ENCODE assay signal across 1 cellular context in the genomic region with DNA sequence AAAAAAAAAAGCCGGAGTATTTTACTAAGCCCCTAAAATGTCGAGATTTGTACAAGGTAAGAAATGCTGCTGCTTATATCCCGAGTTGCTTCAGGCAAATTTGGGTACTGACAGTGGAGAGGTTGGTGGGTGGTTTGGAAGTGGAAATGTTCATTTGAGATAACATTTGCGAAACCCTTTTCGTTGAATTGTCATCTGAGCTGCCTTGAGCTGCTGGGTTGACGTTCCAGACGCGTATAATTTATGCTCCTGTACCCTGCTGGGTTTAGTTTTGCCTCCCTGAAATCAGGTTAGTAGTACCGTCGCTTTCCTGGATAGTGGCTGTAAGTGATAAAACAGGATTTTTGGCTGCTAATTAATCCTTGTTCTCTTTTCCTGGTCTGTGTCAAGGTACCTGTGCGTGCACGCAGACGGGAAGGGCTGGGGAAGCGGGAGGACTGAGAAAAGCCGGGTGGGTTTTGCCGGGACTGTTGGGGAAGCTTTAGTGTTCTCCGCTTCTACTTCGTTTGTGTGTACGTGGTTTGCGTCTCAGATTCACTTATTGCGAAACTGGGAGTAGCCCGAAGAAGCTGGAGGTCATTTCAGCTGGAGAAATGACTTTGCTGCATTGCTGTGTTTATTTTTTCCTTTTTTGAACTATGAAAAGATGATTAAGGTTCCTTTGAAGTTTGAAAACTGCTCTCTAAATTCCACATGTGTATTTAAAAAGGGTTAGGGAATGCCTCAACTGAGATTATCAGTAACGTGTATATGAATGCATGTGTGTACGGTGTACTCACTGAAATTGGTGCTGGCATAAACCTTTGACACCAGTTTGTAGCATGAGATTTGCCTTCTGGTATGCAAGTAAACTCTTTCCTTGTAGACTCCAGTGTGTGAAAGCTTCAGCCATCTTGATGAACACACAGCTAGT.
TF ChIP-seq lines count a peak whose summit lies in the region.

No MANE protein-coding gene starts in this region.

TF ChIP-seq in HepG2, 621 proteins besides CTCF, POLR2A, EP300 and RAD21 (continued from another document and continues in another):
- TF ChIP-seq, protein P1, sequence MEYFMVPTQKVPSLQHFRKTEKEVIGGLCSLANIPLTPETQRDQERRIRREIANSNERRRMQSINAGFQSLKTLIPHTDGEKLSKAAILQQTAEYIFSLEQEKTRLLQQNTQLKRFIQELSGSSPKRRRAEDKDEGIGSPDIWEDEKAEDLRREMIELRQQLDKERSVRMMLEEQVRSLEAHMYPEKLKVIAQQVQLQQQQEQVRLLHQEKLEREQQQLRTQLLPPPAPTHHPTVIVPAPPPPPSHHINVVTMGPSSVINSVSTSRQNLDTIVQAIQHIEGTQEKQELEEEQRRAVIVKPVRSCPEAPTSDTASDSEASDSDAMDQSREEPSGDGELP (IDR thresholded peaks at IDR 0.05; ENCODE audit: borderline replicate concordance, low read depth) = peak; percentile 74; the same call in 1 of the 2 replicates
- peak; percentile 69; the same call in 1 of the 2 replicates for TF ChIP-seq DMAP1 (CRISPR knock-in tag; IDR thresholded peaks at IDR 0.05)
- no peak for TF ChIP-seq ZNF609 (CRISPR knock-in tag; IDR thresholded peaks at IDR 0.05; ENCODE audit: borderline replicate concordance)
- no peak for TF ChIP-seq ZNF251 (CRISPR knock-in tag; IDR thresholded peaks at IDR 0.05)
- no peak for TF ChIP-seq ZFYVE20 (CRISPR knock-in tag; IDR thresholded peaks at IDR 0.05; ENCODE audit: borderline replicate concordance, low read depth)
- TF ChIP-seq ZNF746 (CRISPR knock-in tag; IDR thresholded peaks at IDR 0.05) = no peak
- no peak for TF ChIP-seq ZNF7 (CRISPR knock-in tag; IDR thresholded peaks at IDR 0.05)
- no peak for TF ChIP-seq DNMT1 (CRISPR knock-in tag; IDR thresholded peaks at IDR 0.05)
- TF ChIP-seq, protein P2, sequence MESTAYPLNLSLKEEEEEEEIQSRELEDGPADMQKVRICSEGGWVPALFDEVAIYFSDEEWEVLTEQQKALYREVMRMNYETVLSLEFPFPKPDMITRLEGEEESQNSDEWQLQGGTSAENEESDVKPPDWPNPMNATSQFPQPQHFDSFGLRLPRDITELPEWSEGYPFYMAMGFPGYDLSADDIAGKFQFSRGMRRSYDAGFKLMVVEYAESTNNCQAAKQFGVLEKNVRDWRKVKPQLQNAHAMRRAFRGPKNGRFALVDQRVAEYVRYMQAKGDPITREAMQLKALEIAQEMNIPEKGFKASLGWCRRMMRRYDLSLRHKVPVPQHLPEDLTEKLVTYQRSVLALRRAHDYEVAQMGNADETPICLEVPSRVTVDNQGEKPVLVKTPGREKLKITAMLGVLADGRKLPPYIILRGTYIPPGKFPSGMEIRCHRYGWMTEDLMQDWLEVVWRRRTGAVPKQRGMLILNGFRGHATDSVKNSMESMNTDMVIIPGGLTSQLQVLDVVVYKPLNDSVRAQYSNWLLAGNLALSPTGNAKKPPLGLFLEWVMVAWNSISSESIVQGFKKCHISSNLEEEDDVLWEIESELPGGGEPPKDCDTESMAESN (CRISPR knock-in tag; conservative IDR thresholded peaks at IDR 0.05) = peak; percentile 57
- TF ChIP-seq ZMYM4 (CRISPR knock-in tag; IDR thresholded peaks at IDR 0.05) = peak; percentile 81
- TF ChIP-seq LCORL (IDR thresholded peaks at IDR 0.05) = no peak
- TF ChIP-seq LCORL (CRISPR knock-in tag; IDR thresholded peaks at IDR 0.05) = peak; percentile 64; the same call in 1 of the 2 replicates
- TF ChIP-seq CEBPB (IDR thresholded peaks at IDR 0.05; ENCODE audit: borderline replicate concordance, low read depth, low read length) = peak; percentile 95
- TF ChIP-seq MAFG (CRISPR knock-in tag; IDR thresholded peaks at IDR 0.05) = no peak
- no peak for TF ChIP-seq ZNF607 (CRISPR knock-in tag; IDR thresholded peaks at IDR 0.05; ENCODE audit: borderline replicate concordance)
- TF ChIP-seq SIN3B (IDR thresholded peaks at IDR 0.05; ENCODE audit: low read length) = no peak
- TF ChIP-seq ZNF256 (CRISPR knock-in tag; conservative IDR thresholded peaks at IDR 0.05) = no peak
- TF ChIP-seq ZNF652 (CRISPR knock-in tag; IDR thresholded peaks at IDR 0.05; ENCODE audit: borderline replicate concordance, low read depth) = no peak
- TF ChIP-seq ZFAT (CRISPR knock-in tag; conservative IDR thresholded peaks at IDR 0.05) = no peak
- TF ChIP-seq, protein P3, sequence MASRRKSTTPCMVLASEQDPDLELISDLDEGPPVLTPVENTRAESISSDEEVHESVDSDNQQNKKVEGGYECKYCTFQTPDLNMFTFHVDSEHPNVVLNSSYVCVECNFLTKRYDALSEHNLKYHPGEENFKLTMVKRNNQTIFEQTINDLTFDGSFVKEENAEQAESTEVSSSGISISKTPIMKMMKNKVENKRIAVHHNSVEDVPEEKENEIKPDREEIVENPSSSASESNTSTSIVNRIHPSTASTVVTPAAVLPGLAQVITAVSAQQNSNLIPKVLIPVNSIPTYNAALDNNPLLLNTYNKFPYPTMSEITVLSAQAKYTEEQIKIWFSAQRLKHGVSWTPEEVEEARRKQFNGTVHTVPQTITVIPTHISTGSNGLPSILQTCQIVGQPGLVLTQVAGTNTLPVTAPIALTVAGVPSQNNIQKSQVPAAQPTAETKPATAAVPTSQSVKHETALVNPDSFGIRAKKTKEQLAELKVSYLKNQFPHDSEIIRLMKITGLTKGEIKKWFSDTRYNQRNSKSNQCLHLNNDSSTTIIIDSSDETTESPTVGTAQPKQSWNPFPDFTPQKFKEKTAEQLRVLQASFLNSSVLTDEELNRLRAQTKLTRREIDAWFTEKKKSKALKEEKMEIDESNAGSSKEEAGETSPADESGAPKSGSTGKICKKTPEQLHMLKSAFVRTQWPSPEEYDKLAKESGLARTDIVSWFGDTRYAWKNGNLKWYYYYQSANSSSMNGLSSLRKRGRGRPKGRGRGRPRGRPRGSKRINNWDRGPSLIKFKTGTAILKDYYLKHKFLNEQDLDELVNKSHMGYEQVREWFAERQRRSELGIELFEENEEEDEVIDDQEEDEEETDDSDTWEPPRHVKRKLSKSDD (CRISPR knock-in tag; IDR thresholded peaks at IDR 0.05; ENCODE audit: low read depth) = no peak; the same call in 1 of the 2 replicates
- no peak for TF ChIP-seq XRCC5 (optimal IDR thresholded peaks at IDR 0.05; ENCODE audit: low read length)
- 0 out of 2 replicates have a peak, but pooled peaks have one; percentile 21 for TF ChIP-seq FOXK2 (IDR thresholded peaks at IDR 0.05)
- TF ChIP-seq, protein P4, sequence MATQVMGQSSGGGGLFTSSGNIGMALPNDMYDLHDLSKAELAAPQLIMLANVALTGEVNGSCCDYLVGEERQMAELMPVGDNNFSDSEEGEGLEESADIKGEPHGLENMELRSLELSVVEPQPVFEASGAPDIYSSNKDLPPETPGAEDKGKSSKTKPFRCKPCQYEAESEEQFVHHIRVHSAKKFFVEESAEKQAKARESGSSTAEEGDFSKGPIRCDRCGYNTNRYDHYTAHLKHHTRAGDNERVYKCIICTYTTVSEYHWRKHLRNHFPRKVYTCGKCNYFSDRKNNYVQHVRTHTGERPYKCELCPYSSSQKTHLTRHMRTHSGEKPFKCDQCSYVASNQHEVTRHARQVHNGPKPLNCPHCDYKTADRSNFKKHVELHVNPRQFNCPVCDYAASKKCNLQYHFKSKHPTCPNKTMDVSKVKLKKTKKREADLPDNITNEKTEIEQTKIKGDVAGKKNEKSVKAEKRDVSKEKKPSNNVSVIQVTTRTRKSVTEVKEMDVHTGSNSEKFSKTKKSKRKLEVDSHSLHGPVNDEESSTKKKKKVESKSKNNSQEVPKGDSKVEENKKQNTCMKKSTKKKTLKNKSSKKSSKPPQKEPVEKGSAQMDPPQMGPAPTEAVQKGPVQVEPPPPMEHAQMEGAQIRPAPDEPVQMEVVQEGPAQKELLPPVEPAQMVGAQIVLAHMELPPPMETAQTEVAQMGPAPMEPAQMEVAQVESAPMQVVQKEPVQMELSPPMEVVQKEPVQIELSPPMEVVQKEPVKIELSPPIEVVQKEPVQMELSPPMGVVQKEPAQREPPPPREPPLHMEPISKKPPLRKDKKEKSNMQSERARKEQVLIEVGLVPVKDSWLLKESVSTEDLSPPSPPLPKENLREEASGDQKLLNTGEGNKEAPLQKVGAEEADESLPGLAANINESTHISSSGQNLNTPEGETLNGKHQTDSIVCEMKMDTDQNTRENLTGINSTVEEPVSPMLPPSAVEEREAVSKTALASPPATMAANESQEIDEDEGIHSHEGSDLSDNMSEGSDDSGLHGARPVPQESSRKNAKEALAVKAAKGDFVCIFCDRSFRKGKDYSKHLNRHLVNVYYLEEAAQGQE (IDR thresholded peaks at IDR 0.05; ENCODE audit: borderline replicate concordance in 1 of 2, low read depth in 1 of 2, low read length in 2 of 2) = 0 out of 4 replicates have a peak, but pooled peaks of 1 of the 2 experiments have one; percentile 15
- no peak for TF ChIP-seq FOXA1 (IDR thresholded peaks at IDR 0.05)
- peak; percentile 8; the same call in 1 of the 2 replicates for TF ChIP-seq FOXA1 (CRISPR knock-in tag; IDR thresholded peaks at IDR 0.05)
- TF ChIP-seq ARID2 (CRISPR knock-in tag; IDR thresholded peaks at IDR 0.05; ENCODE audit: borderline replicate concordance) = no peak
- no peak for TF ChIP-seq ZBTB33 (CRISPR knock-in tag; IDR thresholded peaks at IDR 0.05)
- TF ChIP-seq, protein P5, sequence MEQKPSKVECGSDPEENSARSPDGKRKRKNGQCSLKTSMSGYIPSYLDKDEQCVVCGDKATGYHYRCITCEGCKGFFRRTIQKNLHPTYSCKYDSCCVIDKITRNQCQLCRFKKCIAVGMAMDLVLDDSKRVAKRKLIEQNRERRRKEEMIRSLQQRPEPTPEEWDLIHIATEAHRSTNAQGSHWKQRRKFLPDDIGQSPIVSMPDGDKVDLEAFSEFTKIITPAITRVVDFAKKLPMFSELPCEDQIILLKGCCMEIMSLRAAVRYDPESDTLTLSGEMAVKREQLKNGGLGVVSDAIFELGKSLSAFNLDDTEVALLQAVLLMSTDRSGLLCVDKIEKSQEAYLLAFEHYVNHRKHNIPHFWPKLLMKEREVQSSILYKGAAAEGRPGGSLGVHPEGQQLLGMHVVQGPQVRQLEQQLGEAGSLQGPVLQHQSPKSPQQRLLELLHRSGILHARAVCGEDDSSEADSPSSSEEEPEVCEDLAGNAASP (CRISPR knock-in tag; IDR thresholded peaks at IDR 0.05; ENCODE audit: borderline replicate concordance) = peak; percentile 35; the same call in 1 of the 2 replicates
- TF ChIP-seq SPEN (CRISPR knock-in tag; IDR thresholded peaks at IDR 0.05; ENCODE audit: low read depth) = 0 out of 2 replicates have a peak, but pooled peaks have one; percentile 28
- no peak for TF ChIP-seq ZNF775 (CRISPR knock-in tag; IDR thresholded peaks at IDR 0.05; ENCODE audit: borderline replicate concordance)
- TF ChIP-seq ZKSCAN1 (IDR thresholded peaks at IDR 0.05; ENCODE audit: low read length) = no peak; the same call in 1 of the 2 replicates
- 0 out of 2 replicates have a peak, but pooled peaks have one; percentile 11 for TF ChIP-seq ZSCAN31 (CRISPR knock-in tag; IDR thresholded peaks at IDR 0.05; ENCODE audit: low read depth)
- TF ChIP-seq IRF2 (CRISPR knock-in tag; IDR thresholded peaks at IDR 0.05) = peak; percentile 51; the same call in 1 of the 2 replicates
- no peak for TF ChIP-seq NR1H2 (CRISPR knock-in tag; IDR thresholded peaks at IDR 0.05; ENCODE audit: borderline replicate concordance, low read depth)
- TF ChIP-seq, protein P6, sequence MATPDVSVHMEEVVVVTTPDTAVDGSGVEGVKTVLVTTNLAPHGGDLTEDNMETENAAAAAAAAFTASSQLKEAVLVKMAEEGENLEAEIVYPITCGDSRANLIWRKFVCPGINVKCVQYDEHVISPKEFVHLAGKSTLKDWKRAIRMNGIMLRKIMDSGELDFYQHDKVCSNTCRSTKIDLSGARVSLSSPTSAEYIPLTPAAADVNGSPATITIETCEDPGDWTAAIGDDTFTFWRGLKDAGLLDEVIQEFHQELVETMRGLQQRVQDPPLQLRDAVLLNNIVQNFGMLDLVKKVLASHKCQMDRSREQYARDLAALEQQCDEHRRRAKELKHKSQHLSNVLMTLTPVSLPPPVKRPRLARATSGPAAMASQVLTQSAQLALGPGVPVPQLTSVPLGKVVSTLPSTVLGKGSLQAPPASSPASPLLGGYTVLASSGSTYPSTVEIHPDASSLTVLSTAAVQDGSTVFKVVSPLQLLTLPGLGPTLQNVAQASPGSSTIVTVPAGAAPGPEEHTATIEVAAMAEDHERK (CRISPR knock-in tag; IDR thresholded peaks at IDR 0.05; ENCODE audit: low read depth) = no peak
- 0 out of 2 replicates have a peak, but pooled peaks have one; percentile 64 for TF ChIP-seq PPARG (CRISPR knock-in tag; conservative IDR thresholded peaks at IDR 0.05)
